In the genomic region with DNA sequence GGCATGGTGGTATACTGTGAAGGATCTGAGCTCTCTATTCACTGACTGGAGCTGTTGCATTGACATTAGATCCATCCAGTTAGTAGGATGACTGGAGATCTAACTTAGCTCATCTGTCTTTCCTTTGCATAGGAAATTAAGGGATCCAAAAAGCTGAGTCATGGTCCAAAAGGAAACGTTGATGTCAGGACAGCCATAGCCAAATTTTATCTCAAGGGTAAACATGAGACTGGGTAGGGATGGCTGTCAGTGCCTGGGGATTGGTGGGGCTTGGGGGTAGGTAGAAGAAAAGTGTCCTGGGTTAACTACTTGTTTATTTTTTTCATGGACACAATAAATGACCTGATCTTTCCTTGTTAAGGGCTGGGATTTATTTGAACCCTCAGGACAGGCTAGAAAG, we compare ENCODE assay signal across 11 cellular contexts. TPM values are rescaled to one million over a fixed set of nuclear protein-coding genes. Genes with fewer than 3 reads are reported as not detected.
DNase-seq lines count a peak whose midpoint lies in the region; ATAC-seq, FAIRE-seq and TF ChIP-seq lines count a peak whose summit lies in the region.
"Had no signal": no experiment of that assay in that cellular context is flagged by ENCODE, and none has a peak within 500 bp of the region (broad histone marks: within the 10 kb centered on the region; RNA-seq: fewer than 3 reads in every experiment).

No MANE protein-coding gene starts in this region.

- H3K36me3 ChIP-seq in pancreas (peaks cover 0 to 4% (median 0%) of the 10 kb centered on the region in 3 donors), Peyer's patch (peaks cover 0 to 31% (median 0%) of the 10 kb centered on the region in 3 donors)

- CTCF ChIA-PET in A549 (lab: Yijun Ruan, JAX), result interaction anchor here (0.7 to 1.5 kb wide), 3 partner anchors 13 to 396 kb away, joined by 3 to 4 read pairs (median 3); no protein-coding TSS in a partner anchor
- CTCF ChIA-PET in T-cell (lab: Charles Lee), result interaction anchor here in 1 of 2 donors (0.6 kb wide), 1 partner anchor 61 kb away, joined by 3 read pairs; no protein-coding TSS in a partner anchor

- FAIRE-seq in A549 (lab: Jason Lieb, UNC) (no peak), pancreas (lab: Jason Lieb, UNC) (no peak)

- H3K4me2 ChIP-seq in A549, result peak overlapping the region; percentile 71

- 0% methylated on average over 1 of the region's 1 CpG for WGBS in A549 (ENCODE audit: missing lambda C conversion rate)
- WGBS in pancreas, 2 donors, result 4 to 9% methylated on average over 1 of the region's 1 CpG

- peak overlapping the region; percentile 82 to 88 for H3K27ac ChIP-seq in A549
- no peak overlapping the region for H3K27ac ChIP-seq in pancreas
- H3K27ac ChIP-seq in Peyer's patch, result no peak overlapping the region
- H3K27ac ChIP-seq: parathyroid adenoma had no signal

- H3K36me3 Mint-ChIP-seq in T-cell, result peaks cover 21% of the 10 kb centered on the region

- H3K27ac Mint-ChIP-seq in T-cell, result no peak overlapping the region

- no peaks in the 10 kb centered on the region for H3K9me3 ChIP-seq in A549
- H3K9me3 ChIP-seq in pancreas, result no peaks in the 10 kb centered on the region
- no peaks in the 10 kb centered on the region for H3K9me3 ChIP-seq in Peyer's patch

- no peak overlapping the region for H3K4me3 ChIP-seq in A549
- H3K4me3 ChIP-seq in HFF-Myc (replicated peaks; ENCODE audit: low read depth, low read length), result no peak overlapping the region
- H3K4me3 ChIP-seq in astrocyte of the spinal cord (ENCODE audit: low read depth, low read length), result no peak overlapping the region
- no peak overlapping the region for H3K4me3 ChIP-seq in pancreas
- no peak overlapping the region for H3K4me3 ChIP-seq in Peyer's patch

- H3K9me3 Mint-ChIP-seq in T-cell, result no peaks in the 10 kb centered on the region

- DNase-seq in A549 (ENCODE audit: low read depth in 1 of 2, low spot score in 1 of 2) (peak; percentile 37 to 81), HFF-Myc (ENCODE audit: extremely low read depth, low read depth) (peak; percentile 20), astrocyte of the spinal cord (ENCODE audit: low read depth, low spot score) (peak; percentile 49), kidney tubule cell (ENCODE audit: low spot score) (peak; percentile 12), pancreas (no peak), Peyer's patch (no peak), T-cell (no peak)
- DNase-seq: cortex of kidney, SW 1271 had no signal

- peaks cover 17 to 22% (median 18%) of the 10 kb centered on the region in 3 donors for H3K4me1 Mint-ChIP-seq in T-cell

- TF ChIP-seq EP300 in A549 (IDR thresholded peaks at IDR 0.05), result no peak

- peak in 1 of 2 experiments; percentile 6; a peak in 3 of 6 replicates for ATAC-seq in A549
- ATAC-seq in pancreas, result no peak
- no peak for ATAC-seq in T-cell (replicated peaks in 1 of 4)
- no peak for ATAC-seq in HG02884 (IDR thresholded peaks at IDR 0.05; ENCODE audit: unreplicated experiment)

- POLR2A ChIA-PET in A549 (lab: Yijun Ruan, JAX) (interaction anchor here (0.6 to 1.1 kb wide), 3 partner anchors 10 to 71 kb away, joined by 3 to 5 read pairs (median 4); a partner anchor contains a TSS), T-cell (lab: Charles Lee) (interaction anchor here (0.5 to 0.7 kb wide), 6 partner anchors 9 to 241 kb away, joined by 3 to 10 read pairs (median 5); a partner anchor contains a TSS)

- TF ChIP-seq RAD21 in A549 (conservative IDR thresholded peaks at IDR 0.05 in 1 of 2, IDR thresholded peaks at IDR 0.05 in 1 of 2), result no peak

- TF ChIP-seq CTCF in A549 (IDR thresholded peaks at IDR 0.05) (no peak), HFF-Myc (IDR thresholded peaks at IDR 0.05; ENCODE audit: low read depth, low read length, missing control alignments) (no peak), astrocyte of the spinal cord (IDR thresholded peaks at IDR 0.05; ENCODE audit: low read depth, low read length) (no peak), pancreas (IDR thresholded peaks at IDR 0.05) (no peak), Peyer's patch (IDR thresholded peaks at IDR 0.05) (no peak)

- intact Hi-C loops in pancreas (cut with DNase I), result no loop called here

- TF ChIP-seq POLR2A in A549 (IDR thresholded peaks at IDR 0.05; ENCODE audit: low read length), result no peak
- TF ChIP-seq POLR2A in Peyer's patch (IDR thresholded peaks at IDR 0.05), result no peak

- H3K4me1 ChIP-seq in A549, result peaks cover 51% of the 10 kb centered on the region
- peaks cover 0 to 16% (median 5%) of the 10 kb centered on the region in 3 donors for H3K4me1 ChIP-seq in pancreas
- H3K4me1 ChIP-seq in Peyer's patch, result peaks cover 0 to 11% (median 4%) of the 10 kb centered on the region in 4 donors

- no peaks in the 10 kb centered on the region for H3K27me3 Mint-ChIP-seq in T-cell

- no peaks in the 10 kb centered on the region for H3K27me3 ChIP-seq in pancreas
- no peaks in the 10 kb centered on the region for H3K27me3 ChIP-seq in Peyer's patch

- H3K4me3 Mint-ChIP-seq in T-cell, result no peak overlapping the region

- in situ Hi-C loops in astrocyte of the spinal cord (cut with HindIII; ENCODE audit: low sequenced_read_pairs), result no loop called here

TF ChIP-seq in A549, 52 proteins besides CTCF, POLR2A, EP300 and RAD21:
- TF ChIP-seq HOXA7 (CRISPR knock-in tag; IDR thresholded peaks at IDR 0.05), result peak; percentile 74; the same call in 1 of the 2 replicates
- TF ChIP-seq JUN (IDR thresholded peaks at IDR 0.05), result no peak; a peak in 1 of 5 replicates
- TF ChIP-seq HDAC2 (IDR thresholded peaks at IDR 0.05), result no peak
- TF ChIP-seq NFE2L2 (conservative IDR thresholded peaks at IDR 0.05; ENCODE audit: low read length), result peak; percentile 97
- no peak for TF ChIP-seq FOSL2 (IDR thresholded peaks at IDR 0.05)
- TF ChIP-seq FOSL2 (CRISPR knock-in tag; IDR thresholded peaks at IDR 0.05), result peak; percentile 68
- TF ChIP-seq MAFK (IDR thresholded peaks at IDR 0.05; ENCODE audit: partially characterized antibody), result peak; percentile 99
- no peak for TF ChIP-seq TFCP2L1 (CRISPR knock-in tag; IDR thresholded peaks at IDR 0.05)
- TF ChIP-seq, protein P1, sequence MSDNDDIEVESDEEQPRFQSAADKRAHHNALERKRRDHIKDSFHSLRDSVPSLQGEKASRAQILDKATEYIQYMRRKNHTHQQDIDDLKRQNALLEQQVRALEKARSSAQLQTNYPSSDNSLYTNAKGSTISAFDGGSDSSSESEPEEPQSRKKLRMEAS (IDR thresholded peaks at IDR 0.05), result 0 out of 2 replicates have a peak, but pooled peaks have one; percentile 23

RNA-seq across cellular contexts. Expression of a gene that starts 4.6 kb away (rescaled TPM):
- polyA plus RNA-seq in A549 (2011; rRNA removed) (79.8 and 102 TPM in 2 replicates), A549 (2017; fragmentation: RNase III; extraction: RNeasy Plus Mini Kit Qiagen cat#74134 plus additional on column Dnase treatment) (73.9 to 85.4 TPM (median 76.9 TPM) in 3 replicates), pancreas (10 to 100 TPM; 31.7 to 32.3 TPM)
- polyA plus RNA-seq in A549 (2012; cell fraction: cytosol; rRNA removed), result 39.9 and 40.0 TPM in 2 replicates
- 15.4 and 20.3 TPM in 2 replicates for polyA plus RNA-seq in A549 (2012; cell fraction: nucleus; rRNA removed)
- polyA minus RNA-seq in A549 (2011; rRNA and poly(A)+ RNA removed), result 18.0 and 21.3 TPM in 2 replicates
- total RNA-seq in pancreas (10 to 100 TPM; 21.3 to 32.9 (median 31.9) TPM), Peyer's patch (10 to 100 TPM; 31.4 to 60.8 (median 52.1) TPM), T-cell (100 to 1,000 TPM in 2 of 5 donors, 10 to 100 TPM in 3; 35.7 to 141 (median 38.7) TPM)

Comparison
In these comparisons a context has a peak if more than half of its experiments do, and no peak if none do; other contexts are left out.
1. DNase-seq: peak in A549 (2 of 2), HFF-Myc (single experiment), astrocyte of the spinal cord (single experiment) and kidney tubule cell (single experiment); none in pancreas (0 of 6), Peyer's patch (0 of 3) and T-cell (0 of 34).
2. H3K27ac ChIP-seq: peak in A549 (2 of 2); none in pancreas (0 of 4) and Peyer's patch (0 of 4).